In the genomic region with DNA sequence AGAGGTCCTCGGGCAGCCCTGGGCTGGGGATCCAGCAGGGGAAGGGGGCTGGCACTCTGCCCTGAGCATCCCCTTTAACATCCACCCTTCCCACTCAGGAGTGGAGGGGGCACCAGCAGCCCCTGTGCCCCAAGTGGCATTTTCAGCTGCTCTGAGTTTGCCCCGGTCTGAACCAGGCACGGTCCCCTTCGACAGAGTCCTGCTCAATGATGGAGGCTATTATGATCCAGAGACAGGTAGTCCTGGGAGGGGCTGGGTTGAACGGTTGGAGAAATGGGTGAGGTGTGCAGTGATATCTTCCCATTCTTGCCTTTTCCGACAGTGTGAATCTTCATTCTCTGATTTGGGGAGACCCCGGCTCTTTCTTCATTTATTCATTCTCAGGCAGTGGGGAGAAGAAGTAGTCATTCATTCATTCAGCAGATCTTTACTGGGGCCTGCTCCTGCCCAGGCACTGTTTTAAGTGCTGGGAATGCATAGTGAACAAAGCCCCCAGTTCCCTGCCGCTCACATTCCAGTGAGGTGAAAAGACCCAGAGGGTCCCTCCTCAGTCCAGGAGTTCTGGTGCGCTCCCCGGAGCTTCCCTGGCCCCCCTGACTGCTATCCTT, we compare ENCODE assay signal across 1 cellular context.
TF ChIP-seq lines count a peak whose summit lies in the region.

No MANE protein-coding gene starts in this region.

TF ChIP-seq in HepG2, 621 proteins besides CTCF, POLR2A, EP300 and RAD21:
- TF ChIP-seq, protein P1, sequence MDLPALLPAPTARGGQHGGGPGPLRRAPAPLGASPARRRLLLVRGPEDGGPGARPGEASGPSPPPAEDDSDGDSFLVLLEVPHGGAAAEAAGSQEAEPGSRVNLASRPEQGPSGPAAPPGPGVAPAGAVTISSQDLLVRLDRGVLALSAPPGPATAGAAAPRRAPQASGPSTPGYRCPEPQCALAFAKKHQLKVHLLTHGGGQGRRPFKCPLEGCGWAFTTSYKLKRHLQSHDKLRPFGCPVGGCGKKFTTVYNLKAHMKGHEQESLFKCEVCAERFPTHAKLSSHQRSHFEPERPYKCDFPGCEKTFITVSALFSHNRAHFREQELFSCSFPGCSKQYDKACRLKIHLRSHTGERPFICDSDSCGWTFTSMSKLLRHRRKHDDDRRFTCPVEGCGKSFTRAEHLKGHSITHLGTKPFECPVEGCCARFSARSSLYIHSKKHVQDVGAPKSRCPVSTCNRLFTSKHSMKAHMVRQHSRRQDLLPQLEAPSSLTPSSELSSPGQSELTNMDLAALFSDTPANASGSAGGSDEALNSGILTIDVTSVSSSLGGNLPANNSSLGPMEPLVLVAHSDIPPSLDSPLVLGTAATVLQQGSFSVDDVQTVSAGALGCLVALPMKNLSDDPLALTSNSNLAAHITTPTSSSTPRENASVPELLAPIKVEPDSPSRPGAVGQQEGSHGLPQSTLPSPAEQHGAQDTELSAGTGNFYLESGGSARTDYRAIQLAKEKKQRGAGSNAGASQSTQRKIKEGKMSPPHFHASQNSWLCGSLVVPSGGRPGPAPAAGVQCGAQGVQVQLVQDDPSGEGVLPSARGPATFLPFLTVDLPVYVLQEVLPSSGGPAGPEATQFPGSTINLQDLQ (CRISPR knock-in tag; IDR thresholded peaks at IDR 0.05): no peak
- TF ChIP-seq FIP1L1 (IDR thresholded peaks at IDR 0.05; ENCODE audit: borderline replicate concordance, insufficient read depth, low read depth, low read length) (no peak), PAWR (CRISPR knock-in tag; IDR thresholded peaks at IDR 0.05; ENCODE audit: borderline replicate concordance) (no peak), NFIC (IDR thresholded peaks at IDR 0.05; ENCODE audit: low read length) (no peak), NKX3-1 (CRISPR knock-in tag; IDR thresholded peaks at IDR 0.05) (no peak), ZNF547 (CRISPR knock-in tag; IDR thresholded peaks at IDR 0.05) (no peak), ZNF724P (CRISPR knock-in tag; IDR thresholded peaks at IDR 0.05; ENCODE audit: borderline replicate concordance) (0 out of 2 replicates have a peak, but pooled peaks have one; percentile 39), ZNF33A (CRISPR knock-in tag; IDR thresholded peaks at IDR 0.05; ENCODE audit: borderline replicate concordance) (no peak), KMT2B (CRISPR knock-in tag; IDR thresholded peaks at IDR 0.05) (0 out of 2 replicates have a peak, but pooled peaks have one; percentile 28), ZNF292 (CRISPR knock-in tag; IDR thresholded peaks at IDR 0.05; ENCODE audit: borderline replicate concordance, low read depth) (peak; percentile 49; the same call in 1 of the 2 replicates), CBFB (CRISPR knock-in tag; IDR thresholded peaks at IDR 0.05) (no peak), ZNF776 (CRISPR knock-in tag; IDR thresholded peaks at IDR 0.05) (peak; percentile 50; the same call in 1 of the 2 replicates), ZMAT3 (CRISPR knock-in tag; conservative IDR thresholded peaks at IDR 0.05) (peak; percentile 68; the same call in 1 of the 2 replicates), ZNF709 (CRISPR knock-in tag; IDR thresholded peaks at IDR 0.05) (0 out of 2 replicates have a peak, but pooled peaks have one; percentile 3), LCORL (IDR thresholded peaks at IDR 0.05) (no peak), LCORL (CRISPR knock-in tag; IDR thresholded peaks at IDR 0.05) (peak; percentile 32; the same call in 1 of the 2 replicates), GPN1 (CRISPR knock-in tag; IDR thresholded peaks at IDR 0.05; ENCODE audit: borderline replicate concordance) (no peak), NCOA1 (CRISPR knock-in tag; IDR thresholded peaks at IDR 0.05) (peak; percentile 53; the same call in 1 of the 2 replicates), ZNF101 (CRISPR knock-in tag; IDR thresholded peaks at IDR 0.05; ENCODE audit: borderline replicate concordance, low read depth) (no peak), HMG20A (CRISPR knock-in tag; IDR thresholded peaks at IDR 0.05; ENCODE audit: borderline replicate concordance) (no peak), JUND (CRISPR knock-in tag; IDR thresholded peaks at IDR 0.05) (no peak)
- TF ChIP-seq, protein P2, sequence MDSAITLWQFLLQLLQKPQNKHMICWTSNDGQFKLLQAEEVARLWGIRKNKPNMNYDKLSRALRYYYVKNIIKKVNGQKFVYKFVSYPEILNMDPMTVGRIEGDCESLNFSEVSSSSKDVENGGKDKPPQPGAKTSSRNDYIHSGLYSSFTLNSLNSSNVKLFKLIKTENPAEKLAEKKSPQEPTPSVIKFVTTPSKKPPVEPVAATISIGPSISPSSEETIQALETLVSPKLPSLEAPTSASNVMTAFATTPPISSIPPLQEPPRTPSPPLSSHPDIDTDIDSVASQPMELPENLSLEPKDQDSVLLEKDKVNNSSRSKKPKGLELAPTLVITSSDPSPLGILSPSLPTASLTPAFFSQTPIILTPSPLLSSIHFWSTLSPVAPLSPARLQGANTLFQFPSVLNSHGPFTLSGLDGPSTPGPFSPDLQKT (CRISPR knock-in tag; IDR thresholded peaks at IDR 0.05; ENCODE audit: borderline replicate concordance): no peak
- TF ChIP-seq, protein P3, sequence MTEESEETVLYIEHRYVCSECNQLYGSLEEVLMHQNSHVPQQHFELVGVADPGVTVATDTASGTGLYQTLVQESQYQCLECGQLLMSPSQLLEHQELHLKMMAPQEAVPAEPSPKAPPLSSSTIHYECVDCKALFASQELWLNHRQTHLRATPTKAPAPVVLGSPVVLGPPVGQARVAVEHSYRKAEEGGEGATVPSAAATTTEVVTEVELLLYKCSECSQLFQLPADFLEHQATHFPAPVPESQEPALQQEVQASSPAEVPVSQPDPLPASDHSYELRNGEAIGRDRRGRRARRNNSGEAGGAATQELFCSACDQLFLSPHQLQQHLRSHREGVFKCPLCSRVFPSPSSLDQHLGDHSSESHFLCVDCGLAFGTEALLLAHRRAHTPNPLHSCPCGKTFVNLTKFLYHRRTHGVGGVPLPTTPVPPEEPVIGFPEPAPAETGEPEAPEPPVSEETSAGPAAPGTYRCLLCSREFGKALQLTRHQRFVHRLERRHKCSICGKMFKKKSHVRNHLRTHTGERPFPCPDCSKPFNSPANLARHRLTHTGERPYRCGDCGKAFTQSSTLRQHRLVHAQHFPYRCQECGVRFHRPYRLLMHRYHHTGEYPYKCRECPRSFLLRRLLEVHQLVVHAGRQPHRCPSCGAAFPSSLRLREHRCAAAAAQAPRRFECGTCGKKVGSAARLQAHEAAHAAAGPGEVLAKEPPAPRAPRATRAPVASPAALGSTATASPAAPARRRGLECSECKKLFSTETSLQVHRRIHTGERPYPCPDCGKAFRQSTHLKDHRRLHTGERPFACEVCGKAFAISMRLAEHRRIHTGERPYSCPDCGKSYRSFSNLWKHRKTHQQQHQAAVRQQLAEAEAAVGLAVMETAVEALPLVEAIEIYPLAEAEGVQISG (CRISPR knock-in tag; IDR thresholded peaks at IDR 0.05): no peak
- TF ChIP-seq, protein P4, sequence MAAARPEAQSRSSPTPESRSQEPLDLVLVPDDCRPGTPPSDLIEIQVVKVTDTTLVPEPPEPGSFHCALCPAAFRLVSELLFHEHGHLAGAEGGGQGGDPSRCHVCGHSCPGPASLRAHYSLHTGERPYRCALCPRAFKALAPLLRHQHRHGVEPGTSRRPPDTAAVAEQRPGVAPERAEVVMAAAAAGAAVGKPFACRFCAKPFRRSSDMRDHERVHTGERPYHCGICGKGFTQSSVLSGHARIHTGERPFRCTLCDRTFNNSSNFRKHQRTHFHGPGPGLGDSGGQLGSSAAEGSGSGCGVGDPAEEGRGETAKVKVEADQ (CRISPR knock-in tag; IDR thresholded peaks at IDR 0.05; ENCODE audit: borderline replicate concordance): no peak
- TF ChIP-seq, protein P5, sequence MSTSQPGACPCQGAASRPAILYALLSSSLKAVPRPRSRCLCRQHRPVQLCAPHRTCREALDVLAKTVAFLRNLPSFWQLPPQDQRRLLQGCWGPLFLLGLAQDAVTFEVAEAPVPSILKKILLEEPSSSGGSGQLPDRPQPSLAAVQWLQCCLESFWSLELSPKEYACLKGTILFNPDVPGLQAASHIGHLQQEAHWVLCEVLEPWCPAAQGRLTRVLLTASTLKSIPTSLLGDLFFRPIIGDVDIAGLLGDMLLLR (CRISPR knock-in tag; IDR thresholded peaks at IDR 0.05): 0 out of 2 replicates have a peak, but pooled peaks have one; percentile 34
- TF ChIP-seq, protein P6, sequence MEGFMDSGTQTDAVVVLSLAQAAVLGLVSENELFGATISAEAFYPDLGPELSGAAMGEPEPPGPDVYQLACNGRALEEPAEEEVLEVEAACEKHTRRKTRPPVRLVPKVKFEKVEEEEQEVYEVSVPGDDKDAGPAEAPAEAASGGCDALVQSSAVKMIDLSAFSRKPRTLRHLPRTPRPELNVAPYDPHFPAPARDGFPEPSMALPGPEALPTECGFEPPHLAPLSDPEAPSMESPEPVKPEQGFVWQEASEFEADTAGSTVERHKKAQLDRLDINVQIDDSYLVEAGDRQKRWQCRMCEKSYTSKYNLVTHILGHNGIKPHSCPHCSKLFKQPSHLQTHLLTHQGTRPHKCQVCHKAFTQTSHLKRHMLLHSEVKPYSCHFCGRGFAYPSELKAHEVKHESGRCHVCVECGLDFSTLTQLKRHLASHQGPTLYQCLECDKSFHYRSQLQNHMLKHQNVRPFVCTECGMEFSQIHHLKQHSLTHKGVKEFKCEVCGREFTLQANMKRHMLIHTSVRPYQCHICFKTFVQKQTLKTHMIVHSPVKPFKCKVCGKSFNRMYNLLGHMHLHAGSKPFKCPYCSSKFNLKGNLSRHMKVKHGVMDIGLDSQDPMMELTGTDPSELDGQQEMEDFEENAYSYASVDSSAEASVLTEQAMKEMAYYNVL (CRISPR knock-in tag; IDR thresholded peaks at IDR 0.05; ENCODE audit: borderline replicate concordance): 0 out of 2 replicates have a peak, but pooled peaks have one; percentile 11
- TF ChIP-seq, protein P7, sequence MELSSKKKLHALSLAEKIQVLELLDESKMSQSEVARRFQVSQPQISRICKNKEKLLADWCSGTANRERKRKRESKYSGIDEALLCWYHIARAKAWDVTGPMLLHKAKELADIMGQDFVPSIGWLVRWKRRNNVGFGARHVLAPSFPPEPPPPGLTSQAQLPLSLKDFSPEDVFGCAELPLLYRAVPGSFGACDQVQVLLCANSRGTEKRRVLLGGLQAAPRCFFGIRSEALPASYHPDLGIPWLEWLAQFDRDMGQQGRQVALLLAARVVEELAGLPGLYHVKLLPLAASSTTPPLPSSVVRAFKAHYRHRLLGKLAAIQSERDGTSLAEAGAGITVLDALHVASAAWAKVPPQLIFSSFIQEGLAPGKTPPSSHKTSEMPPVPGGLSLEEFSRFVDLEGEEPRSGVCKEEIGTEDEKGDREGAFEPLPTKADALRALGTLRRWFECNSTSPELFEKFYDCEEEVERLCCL (CRISPR knock-in tag; IDR thresholded peaks at IDR 0.05; ENCODE audit: borderline replicate concordance): 0 out of 2 replicates have a peak, but pooled peaks have one; percentile 53
- TF ChIP-seq, protein P8, sequence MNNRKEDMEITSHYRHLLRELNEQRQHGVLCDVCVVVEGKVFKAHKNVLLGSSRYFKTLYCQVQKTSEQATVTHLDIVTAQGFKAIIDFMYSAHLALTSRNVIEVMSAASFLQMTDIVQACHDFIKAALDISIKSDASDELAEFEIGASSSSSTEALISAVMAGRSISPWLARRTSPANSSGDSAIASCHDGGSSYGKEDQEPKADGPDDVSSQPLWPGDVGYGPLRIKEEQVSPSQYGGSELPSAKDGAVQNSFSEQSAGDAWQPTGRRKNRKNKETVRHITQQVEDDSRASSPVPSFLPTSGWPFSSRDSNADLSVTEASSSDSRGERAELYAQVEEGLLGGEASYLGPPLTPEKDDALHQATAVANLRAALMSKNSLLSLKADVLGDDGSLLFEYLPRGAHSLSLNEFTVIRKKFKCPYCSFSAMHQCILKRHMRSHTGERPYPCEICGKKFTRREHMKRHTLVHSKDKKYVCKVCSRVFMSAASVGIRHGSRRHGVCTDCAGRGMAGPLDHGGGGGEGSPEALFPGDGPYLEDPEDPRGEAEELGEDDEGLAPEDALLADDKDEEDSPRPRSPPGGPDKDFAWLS (CRISPR knock-in tag; IDR thresholded peaks at IDR 0.05; ENCODE audit: borderline replicate concordance): no peak
- TF ChIP-seq, protein P9, sequence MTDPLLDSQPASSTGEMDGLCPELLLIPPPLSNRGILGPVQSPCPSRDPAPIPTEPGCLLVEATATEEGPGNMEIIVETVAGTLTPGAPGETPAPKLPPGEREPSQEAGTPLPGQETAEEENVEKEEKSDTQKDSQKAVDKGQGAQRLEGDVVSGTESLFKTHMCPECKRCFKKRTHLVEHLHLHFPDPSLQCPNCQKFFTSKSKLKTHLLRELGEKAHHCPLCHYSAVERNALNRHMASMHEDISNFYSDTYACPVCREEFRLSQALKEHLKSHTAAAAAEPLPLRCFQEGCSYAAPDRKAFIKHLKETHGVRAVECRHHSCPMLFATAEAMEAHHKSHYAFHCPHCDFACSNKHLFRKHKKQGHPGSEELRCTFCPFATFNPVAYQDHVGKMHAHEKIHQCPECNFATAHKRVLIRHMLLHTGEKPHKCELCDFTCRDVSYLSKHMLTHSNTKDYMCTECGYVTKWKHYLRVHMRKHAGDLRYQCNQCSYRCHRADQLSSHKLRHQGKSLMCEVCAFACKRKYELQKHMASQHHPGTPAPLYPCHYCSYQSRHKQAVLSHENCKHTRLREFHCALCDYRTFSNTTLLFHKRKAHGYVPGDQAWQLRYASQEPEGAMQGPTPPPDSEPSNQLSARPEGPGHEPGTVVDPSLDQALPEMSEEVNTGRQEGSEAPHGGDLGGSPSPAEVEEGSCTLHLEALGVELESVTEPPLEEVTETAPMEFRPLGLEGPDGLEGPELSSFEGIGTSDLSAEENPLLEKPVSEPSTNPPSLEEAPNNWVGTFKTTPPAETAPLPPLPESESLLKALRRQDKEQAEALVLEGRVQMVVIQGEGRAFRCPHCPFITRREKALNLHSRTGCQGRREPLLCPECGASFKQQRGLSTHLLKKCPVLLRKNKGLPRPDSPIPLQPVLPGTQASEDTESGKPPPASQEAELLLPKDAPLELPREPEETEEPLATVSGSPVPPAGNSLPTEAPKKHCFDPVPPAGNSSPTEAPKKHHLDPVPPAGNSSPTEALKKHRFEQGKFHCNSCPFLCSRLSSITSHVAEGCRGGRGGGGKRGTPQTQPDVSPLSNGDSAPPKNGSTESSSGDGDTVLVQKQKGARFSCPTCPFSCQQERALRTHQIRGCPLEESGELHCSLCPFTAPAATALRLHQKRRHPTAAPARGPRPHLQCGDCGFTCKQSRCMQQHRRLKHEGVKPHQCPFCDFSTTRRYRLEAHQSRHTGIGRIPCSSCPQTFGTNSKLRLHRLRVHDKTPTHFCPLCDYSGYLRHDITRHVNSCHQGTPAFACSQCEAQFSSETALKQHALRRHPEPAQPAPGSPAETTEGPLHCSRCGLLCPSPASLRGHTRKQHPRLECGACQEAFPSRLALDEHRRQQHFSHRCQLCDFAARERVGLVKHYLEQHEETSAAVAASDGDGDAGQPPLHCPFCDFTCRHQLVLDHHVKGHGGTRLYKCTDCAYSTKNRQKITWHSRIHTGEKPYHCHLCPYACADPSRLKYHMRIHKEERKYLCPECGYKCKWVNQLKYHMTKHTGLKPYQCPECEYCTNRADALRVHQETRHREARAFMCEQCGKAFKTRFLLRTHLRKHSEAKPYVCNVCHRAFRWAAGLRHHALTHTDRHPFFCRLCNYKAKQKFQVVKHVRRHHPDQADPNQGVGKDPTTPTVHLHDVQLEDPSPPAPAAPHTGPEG (CRISPR knock-in tag; IDR thresholded peaks at IDR 0.05): no peak
